Comparison of ENCODE assay signal across 14 cellular contexts in the genomic region with DNA sequence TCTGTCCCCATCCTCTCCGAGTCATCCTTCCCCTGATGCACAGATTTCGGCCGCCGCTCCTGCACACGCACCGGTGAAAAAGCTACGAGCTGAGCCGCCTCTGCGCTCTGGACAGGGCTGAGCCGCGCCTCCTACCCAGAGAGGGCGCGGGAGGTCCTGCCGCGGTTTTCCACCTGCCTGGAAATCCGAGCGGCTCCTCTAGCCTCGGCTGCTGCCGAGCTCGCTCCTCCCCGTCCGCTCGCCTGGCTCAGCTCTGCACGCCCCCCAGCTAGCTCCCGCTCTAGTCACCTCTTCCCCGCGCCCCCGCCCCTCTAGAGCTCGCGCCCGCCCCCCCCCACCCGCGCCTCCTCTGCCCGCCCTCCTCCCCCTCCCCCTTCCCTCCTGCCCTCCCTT. TPM values are rescaled to one million over a fixed set of nuclear protein-coding genes. Genes with fewer than 3 reads are reported as not detected.
DNase-seq lines count a peak whose midpoint lies in the region; ATAC-seq, FAIRE-seq and TF ChIP-seq lines count a peak whose summit lies in the region.
"Had no signal": no experiment of that assay in that cellular context is flagged by ENCODE, and none has a peak within 500 bp of the region (broad histone marks: within the 10 kb centered on the region; RNA-seq: fewer than 3 reads in every experiment).

No MANE protein-coding gene starts in this region.

- H3K36me3 ChIP-seq in right atrium auricular region (no peaks in the 10 kb centered on the region), tibial artery (no peaks in the 10 kb centered on the region)

- ATAC-seq in right cardiac atrium (no peak), HG02623 (IDR thresholded peaks at IDR 0.05; ENCODE audit: unreplicated experiment) (no peak)
- ATAC-seq: PC-3 had no signal

- H3K4me1 ChIP-seq in right cardiac atrium (ENCODE audit: control insufficient read depth, insufficient read depth, low read length) = no peaks in the 10 kb centered on the region
- peaks cover 0 to 31% of the 10 kb centered on the region in 2 donors for H3K4me1 ChIP-seq in right atrium auricular region
- H3K4me1 ChIP-seq in tibial artery = peaks cover 0 to 32% (median 24%) of the 10 kb centered on the region in 4 donors

- DNase-seq in right cardiac atrium (no peak), right atrium auricular region (ENCODE audit: low spot score) (no peak), kidney glomerular epithelial cell (lab: John Stamatoyannopoulos, UW) (peak; percentile 38), urothelium cell line (ENCODE audit: low spot score) (peak; percentile 44), tibial artery (no peak), GM10266 (ENCODE audit: extremely low spot score) (no peak)
- DNase-seq: PC-3 had no signal

- H3K4me3 ChIP-seq in right cardiac atrium (ENCODE audit: low read length) (peak overlapping the region; percentile 17), right atrium auricular region (peak overlapping the region in 1 of 2 donors; percentile 40), tibial artery (peak overlapping the region in 1 of 2 donors; percentile 30)

- no peak for FAIRE-seq in urothelium cell line (lab: Jason Lieb, UNC)
- FAIRE-seq: frontal cortex, GM18507, H54, HTR-8/SVneo had no signal

- H3K9me3 ChIP-seq in right cardiac atrium (ENCODE audit: control insufficient read depth, low read length) = no peaks in the 10 kb centered on the region
- no peaks in the 10 kb centered on the region for H3K9me3 ChIP-seq in right atrium auricular region
- no peaks in the 10 kb centered on the region for H3K9me3 ChIP-seq in tibial artery

- H3K27ac ChIP-seq in right cardiac atrium (ENCODE audit: low read length) (no peak overlapping the region), right atrium auricular region (no peak overlapping the region), angular gyrus (ENCODE audit: low read depth, low read length) (peak overlapping the region; percentile 85), tibial artery (no peak overlapping the region)

- TF ChIP-seq CTCF in right atrium auricular region (IDR thresholded peaks at IDR 0.05) (no peak), tibial artery (IDR thresholded peaks at IDR 0.05) (no peak), GM10266 (IDR thresholded peaks at IDR 0.05; ENCODE audit: control insufficient read depth, insufficient read depth, low read depth, missing control alignments) (no peak)

- intact Hi-C loops in right cardiac atrium (cut with DNase I) = no loop called here
- intact Hi-C loops in tibial artery (cut with DNase I; ENCODE audit: low total_unique reads) = no loop called here

- WGBS in right cardiac atrium = 1% methylated on average over 33 of the region's 34 CpGs

- H3K27me3 ChIP-seq in right cardiac atrium (ENCODE audit: control insufficient read depth, insufficient read depth) = no peaks in the 10 kb centered on the region
- H3K27me3 ChIP-seq in right atrium auricular region = peaks cover 8 to 22% of the 10 kb centered on the region in 2 donors
- H3K27me3 ChIP-seq in tibial artery = peaks cover 0 to 75% of the 10 kb centered on the region in 2 donors

RNA-seq across cellular contexts. Expression of a gene that starts 0.2 kb away (rescaled TPM):
- total RNA-seq in right cardiac atrium = 1 to 10 TPM in 2 of 4 donors, under 1 TPM in 2; 0.28 to 1.8 (median 0.82) TPM
- polyA plus RNA-seq in right cardiac atrium = 0.34 TPM
- under 1 TPM; 0.41 to 0.47 TPM for total RNA-seq in right atrium auricular region
- total RNA-seq: PC-3, pulmonary artery endothelial cell had no signal

Comparison
In these comparisons a context has a peak if more than half of its experiments do, and no peak if none do; other contexts are left out.
1. DNase-seq: peak in kidney glomerular epithelial cell (single experiment) and urothelium cell line (single experiment); none in right cardiac atrium (0 of 3), right atrium auricular region (single experiment), tibial artery (0 of 2) and GM10266 (single experiment).